ENCODE assay signal across 1 cellular context in genomic region chr2:29522951-29523669, GRCh38.
TF ChIP-seq lines count a peak whose summit lies in the region.

No MANE protein-coding gene starts in this region.

TF ChIP-seq in HepG2, 621 proteins besides CTCF, POLR2A, EP300 and RAD21 (continued from another document):
- TF ChIP-seq, protein P1, sequence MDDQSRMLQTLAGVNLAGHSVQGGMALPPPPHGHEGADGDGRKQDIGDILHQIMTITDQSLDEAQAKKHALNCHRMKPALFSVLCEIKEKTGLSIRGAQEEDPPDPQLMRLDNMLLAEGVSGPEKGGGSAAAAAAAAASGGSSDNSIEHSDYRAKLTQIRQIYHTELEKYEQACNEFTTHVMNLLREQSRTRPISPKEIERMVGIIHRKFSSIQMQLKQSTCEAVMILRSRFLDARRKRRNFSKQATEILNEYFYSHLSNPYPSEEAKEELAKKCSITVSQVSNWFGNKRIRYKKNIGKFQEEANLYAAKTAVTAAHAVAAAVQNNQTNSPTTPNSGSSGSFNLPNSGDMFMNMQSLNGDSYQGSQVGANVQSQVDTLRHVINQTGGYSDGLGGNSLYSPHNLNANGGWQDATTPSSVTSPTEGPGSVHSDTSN (CRISPR knock-in tag; IDR thresholded peaks at IDR 0.05; ENCODE audit: borderline replicate concordance), result no peak
- TF ChIP-seq RAD51 (IDR thresholded peaks at IDR 0.05; ENCODE audit: borderline replicate concordance), result no peak
- TF ChIP-seq E2F1 (CRISPR knock-in tag; IDR thresholded peaks at IDR 0.05), result no peak
- TF ChIP-seq PPARG (CRISPR knock-in tag; conservative IDR thresholded peaks at IDR 0.05), result no peak
- no peak for TF ChIP-seq ZNF737 (CRISPR knock-in tag; IDR thresholded peaks at IDR 0.05; ENCODE audit: borderline replicate concordance)
- no peak for TF ChIP-seq RARG (CRISPR knock-in tag; IDR thresholded peaks at IDR 0.05; ENCODE audit: low read depth)
- no peak for TF ChIP-seq ZIK1 (CRISPR knock-in tag; IDR thresholded peaks at IDR 0.05; ENCODE audit: borderline replicate concordance, low read depth)
- TF ChIP-seq BRF2 (CRISPR knock-in tag; IDR thresholded peaks at IDR 0.05), result no peak
- no peak for TF ChIP-seq ERF (CRISPR knock-in tag; IDR thresholded peaks at IDR 0.05)
TF ChIP-seq in HepG2: peak in this region for 0.
